ENCODE assay signal across 7 cellular contexts in genomic region chr1:179955318-179955638, GRCh38. TPM values are rescaled to one million over a fixed set of nuclear protein-coding genes. Genes with fewer than 3 reads are reported as not detected.
A peak's percentile ranks its signal among the peaks of the same experiment; 100 is the strongest.
DNase-seq lines count a peak whose midpoint lies in the region; ATAC-seq, FAIRE-seq and TF ChIP-seq lines count a peak whose summit lies in the region.

No MANE protein-coding gene starts in this region.

- no peaks in the 10 kb centered on the region for H3K27me3 ChIP-seq in iPS-15b (ENCODE audit: control insufficient read depth, insufficient read depth, low read length)

- H3K4me3 ChIP-seq in iPS-15b (ENCODE audit: low read depth, low read length) (peak overlapping the region; percentile 82), skin epidermis (peak overlapping the region; percentile 84 to 99 (median 90))

- no peak for TF ChIP-seq POLR2A in GM12891 (IDR thresholded peaks at IDR 0.05; ENCODE audit: low read depth, low read length)

- no peaks in the 10 kb centered on the region for H3K36me3 ChIP-seq in iPS-15b (ENCODE audit: control insufficient read depth, insufficient read depth, low read length)

- H3K27ac ChIP-seq in skin epidermis: peak overlapping the region; percentile 91 to 99 (median 96)

- DNase-seq in GM12891 (ENCODE audit: insufficient read length, low spot score): no peak
- peak; percentile 30 for DNase-seq in HT1080 (ENCODE audit: low read depth)
- no peak for DNase-seq in activated CD8-positive, alpha-beta T cell treated with anti-CD3 and anti-CD28 coated beads for 36 hours
- no peak for DNase-seq in NCI-H2196 (lab: John Stamatoyannopoulos, UW; ENCODE audit: unreplicated experiment)
- no peak for DNase-seq in NCI-H187 treated with DMSO at 0.1 percent for 48 hours (lab: John Stamatoyannopoulos, UW)

- intact Hi-C loops in activated CD8-positive, alpha-beta T cell treated with anti-CD3 and anti-CD28 coated beads for 36 hours (cut with micrococcal nuclease): no loop called here

- peak overlapping the region; percentile 86 for H3K4me3 Mint-ChIP-seq in activated CD8-positive, alpha-beta T cell treated with anti-CD3 and anti-CD28 coated beads for 36 hours

- ATAC-seq in activated CD8-positive, alpha-beta T cell treated with anti-CD3 and anti-CD28 coated beads for 36 hours: no peak

- H3K9me3 ChIP-seq in iPS-15b (ENCODE audit: control insufficient read depth, insufficient read depth, low read length): no peaks in the 10 kb centered on the region

- no peaks in the 10 kb centered on the region for H3K4me1 ChIP-seq in iPS-15b (ENCODE audit: control insufficient read depth, insufficient read depth, low read length)

- peaks cover 45% of the 10 kb centered on the region for H3K4me1 Mint-ChIP-seq in activated CD8-positive, alpha-beta T cell treated with anti-CD3 and anti-CD28 coated beads for 36 hours (ENCODE audit: low read depth)

- peak; percentile 33 for FAIRE-seq in GM12891 (lab: Jason Lieb, UNC)

- H3K27me3 Mint-ChIP-seq in activated CD8-positive, alpha-beta T cell treated with anti-CD3 and anti-CD28 coated beads for 36 hours: no peaks in the 10 kb centered on the region

- no peak for TF ChIP-seq CTCF in activated CD8-positive, alpha-beta T cell treated with anti-CD3 and anti-CD28 coated beads for 36 hours (IDR thresholded peaks at IDR 0.05)

- POLR2A ChIA-PET in activated CD8-positive, alpha-beta T cell treated with anti-CD3 and anti-CD28 coated beads for 36 hours (lab: Charles Lee): interaction anchor here (0.8 to 2.1 kb wide), 7 partner anchors 11 to 77 kb away, joined by 3 to 9 read pairs (median 3); partner anchors contain the start of gene TOR1AIP2

- H3K27ac Mint-ChIP-seq in activated CD8-positive, alpha-beta T cell treated with anti-CD3 and anti-CD28 coated beads for 36 hours: peak overlapping the region; percentile 75

- CTCF ChIA-PET in activated CD8-positive, alpha-beta T cell treated with anti-CD3 and anti-CD28 coated beads for 36 hours (lab: Charles Lee): interaction anchor here (0.7 to 2.8 kb wide), 3 partner anchors 10 to 73 kb away, joined by 3 to 10 read pairs (median 3); partner anchors contain the start of gene TOR1AIP1

- no peaks in the 10 kb centered on the region for H3K9me3 Mint-ChIP-seq in activated CD8-positive, alpha-beta T cell treated with anti-CD3 and anti-CD28 coated beads for 36 hours

- peak overlapping the region; percentile 91 for H3K9ac ChIP-seq in iPS-15b (ENCODE audit: low read depth, low read length)

- no peaks in the 10 kb centered on the region for H3K36me3 Mint-ChIP-seq in activated CD8-positive, alpha-beta T cell treated with anti-CD3 and anti-CD28 coated beads for 36 hours (ENCODE audit: low read depth)

TF ChIP-seq in GM12891, 5 proteins besides CTCF, POLR2A, EP300 and RAD21:
- TF ChIP-seq POLR2AphosphoS5 (IDR thresholded peaks at IDR 0.05; ENCODE audit: low read depth, low read length) (no peak), PAX5 (IDR thresholded peaks at IDR 0.05; ENCODE audit: insufficient read depth, low read length, severe bottlenecking) (no peak), SPI1 (IDR thresholded peaks at IDR 0.05; ENCODE audit: low read depth, low read length) (no peak), POU2F2 (IDR thresholded peaks at IDR 0.05; ENCODE audit: low read depth, low read length) (no peak), TAF1 (IDR thresholded peaks at IDR 0.05; ENCODE audit: low read depth, low read length) (no peak)

RNA-seq across cellular contexts. Expression of gene CEP350, which starts 0.7 kb away (rescaled TPM):
- 11.0 TPM for polyA plus RNA-seq in GM12891 (2012; ENCODE audit: low read depth, missing spikeins)
- 16.5 and 23.4 TPM in 2 replicates for total RNA-seq in HT1080 (2014; rRNA removed; shearing (Covaris generic))
- 3.5 and 10.7 TPM in 2 replicates for polyA plus RNA-seq in HT1080 (2015; cell fraction: cytosol; rRNA removed)
- 24.0 and 24.5 TPM in 2 replicates for polyA plus RNA-seq in HT1080 (2015; cell fraction: nucleus; rRNA removed)
- total RNA-seq in activated CD8-positive, alpha-beta T cell treated with anti-CD3 and anti-CD28 coated beads for 36 hours: 10 to 100 TPM; 38.9 to 42.3 TPM
